In genomic region chr9:134136117-134136996, GRCh38 we compare ENCODE assay signal across 1 cellular context.
A peak's percentile ranks its signal among the peaks of the same experiment; 100 is the strongest.
TF ChIP-seq lines count a peak whose summit lies in the region.

No MANE protein-coding gene starts in this region.

TF ChIP-seq in K562, 482 proteins besides CTCF, POLR2A, EP300 and RAD21 (continued from another document and continues in another):
- TF ChIP-seq MGA (IDR thresholded peaks at IDR 0.05): no peak
- no peak for TF ChIP-seq GTF2E2 (tag; IDR thresholded peaks at IDR 0.05)
- no peak for TF ChIP-seq DMBX1 (CRISPR knock-in tag; IDR thresholded peaks at IDR 0.05; ENCODE audit: borderline replicate concordance)
- TF ChIP-seq SMAD4 (CRISPR knock-in tag; conservative IDR thresholded peaks at IDR 0.05): no peak
- TF ChIP-seq KLF1 (tag; IDR thresholded peaks at IDR 0.05): no peak
- TF ChIP-seq ZNF174 (CRISPR knock-in tag; IDR thresholded peaks at IDR 0.05): no peak
- no peak for TF ChIP-seq POLR2AphosphoS5 (IDR thresholded peaks at IDR 0.05; ENCODE audit: control insufficient read depth, insufficient read depth, low read depth, low read length)
- TF ChIP-seq HCFC1 (IDR thresholded peaks at IDR 0.05; ENCODE audit: low read depth, low read length): no peak
- no peak for TF ChIP-seq HMBOX1 (IDR thresholded peaks at IDR 0.05)
- no peak for TF ChIP-seq ZNF644 (tag; IDR thresholded peaks at IDR 0.05; ENCODE audit: low read depth)
- no peak for TF ChIP-seq FOXP4 (CRISPR knock-in tag; IDR thresholded peaks at IDR 0.05; ENCODE audit: borderline replicate concordance)
- no peak for TF ChIP-seq NCOA2 (IDR thresholded peaks at IDR 0.05; ENCODE audit: partially characterized antibody in 2 of 2)
- TF ChIP-seq BCLAF1 (IDR thresholded peaks at IDR 0.05; ENCODE audit: borderline replicate concordance in 1 of 2, control insufficient read depth in 1 of 2, low read depth in 2 of 2, low read length in 1 of 2): no peak
- TF ChIP-seq ZEB2 (IDR thresholded peaks at IDR 0.05): no peak
- no peak for TF ChIP-seq PBX2 (CRISPR knock-in tag; IDR thresholded peaks at IDR 0.05; ENCODE audit: low read depth)
- no peak for TF ChIP-seq PBX2 (tag; conservative IDR thresholded peaks at IDR 0.05; ENCODE audit: low read depth)
- TF ChIP-seq MAZ (CRISPR knock-in tag; conservative IDR thresholded peaks at IDR 0.05 in 1 of 2, IDR thresholded peaks at IDR 0.05 in 1 of 2): no peak; a peak in 1 of 4 replicates
- TF ChIP-seq FOXK1 (CRISPR knock-in tag; IDR thresholded peaks at IDR 0.05; ENCODE audit: borderline replicate concordance): no peak
- TF ChIP-seq KLF13 (tag; IDR thresholded peaks at IDR 0.05; ENCODE audit: borderline replicate concordance, low read depth): no peak
- no peak for TF ChIP-seq ZNF41 (CRISPR knock-in tag; conservative IDR thresholded peaks at IDR 0.05)
- TF ChIP-seq CXXC5 (CRISPR knock-in tag; IDR thresholded peaks at IDR 0.05): no peak; the same call in 1 of the 2 replicates
- no peak for TF ChIP-seq IRF1 (CRISPR knock-in tag; IDR thresholded peaks at IDR 0.05; ENCODE audit: borderline replicate concordance)
- TF ChIP-seq ZFP36 (IDR thresholded peaks at IDR 0.05; ENCODE audit: low read depth, low read length, partially characterized antibody): no peak
- peak; percentile 59 for TF ChIP-seq RBFOX2 (IDR thresholded peaks at IDR 0.05; ENCODE audit: low read depth, low read length)
- peak; percentile 57; the same call in 1 of the 2 replicates for TF ChIP-seq POLR2G (IDR thresholded peaks at IDR 0.05; ENCODE audit: low read depth, low read length)
- TF ChIP-seq HNRNPL (IDR thresholded peaks at IDR 0.05; ENCODE audit: low read depth, low read length): no peak
- TF ChIP-seq ZNF449 (CRISPR knock-in tag; IDR thresholded peaks at IDR 0.05): no peak
- no peak for TF ChIP-seq ZC3H4 (CRISPR knock-in tag; IDR thresholded peaks at IDR 0.05; ENCODE audit: borderline replicate concordance)
- no peak for TF ChIP-seq ETV6 (IDR thresholded peaks at IDR 0.05; ENCODE audit: borderline replicate concordance in 1 of 2, low read depth in 2 of 2, low read length in 1 of 2)
- TF ChIP-seq ETV6 (CRISPR knock-in tag; IDR thresholded peaks at IDR 0.05; ENCODE audit: borderline replicate concordance): no peak
- TF ChIP-seq ZBTB43 (CRISPR knock-in tag; IDR thresholded peaks at IDR 0.05): no peak
